Comparison of ENCODE assay signal across 8 cellular contexts in genomic region chr11:23112987-23113886, GRCh38.
DNase-seq lines count a peak whose midpoint lies in the region; ATAC-seq and TF ChIP-seq lines count a peak whose summit lies in the region.

No MANE protein-coding gene starts in this region.

- H3K9me3 Mint-ChIP-seq in CD14-positive monocyte: peaks cover 0 to 11% (median 2%) of the 10 kb centered on the region in 7 donors

- H3K4me3 Mint-ChIP-seq in CD14-positive monocyte: no peak overlapping the region

- H3K9me3 ChIP-seq in MG63 (no peaks in the 10 kb centered on the region), prostate gland (no peaks in the 10 kb centered on the region)

- H3K27ac ChIP-seq in prostate gland: no peak overlapping the region

- peaks cover 0 to 4% (median 2%) of the 10 kb centered on the region in 3 donors for H3K27me3 Mint-ChIP-seq in CD14-positive monocyte (ENCODE audit: low read depth in 3 of 3)

- H3K4me1 ChIP-seq in prostate gland (replicated peaks): no peaks in the 10 kb centered on the region

- no peaks in the 10 kb centered on the region for H3K36me3 Mint-ChIP-seq in CD14-positive monocyte

- H3K4me3 ChIP-seq in MG63 (no peak overlapping the region), fibroblast of the aortic adventitia (ENCODE audit: low read depth, low read length) (no peak overlapping the region), prostate gland (no peak overlapping the region)

- no peak overlapping the region for H3K27ac Mint-ChIP-seq in CD14-positive monocyte

- 37% methylated on average over 10 of the region's 10 CpGs for WGBS in prostate gland

- intact Hi-C loops in prostate gland (cut with DNase I): no loop called here
- intact Hi-C loops in CD14-positive monocyte (cut with micrococcal nuclease): no loop called here

- TF ChIP-seq CTCF in fibroblast of the aortic adventitia (IDR thresholded peaks at IDR 0.05; ENCODE audit: insufficient read depth, low read length) (peak; percentile 42), prostate gland (IDR thresholded peaks at IDR 0.05) (peak in 3 of 4 experiments; percentile 40 to 57 (median 49)), CD14-positive monocyte (IDR thresholded peaks at IDR 0.05) (no peak)

- no peak for TF ChIP-seq POLR2A in prostate gland (IDR thresholded peaks at IDR 0.05)

- DNase-seq in GF-D8 (lab: John Stamatoyannopoulos, UW) (peak; percentile 7), MG63 (peak; percentile 2), SK-N-DZ (ENCODE audit: low spot score) (peak; percentile 52), fibroblast of the aortic adventitia (ENCODE audit: low read depth) (peak; percentile 44), prostate gland (ENCODE audit: low spot score) (peak; percentile 11), NK-92 (lab: John Stamatoyannopoulos, UW; ENCODE audit: unreplicated experiment) (no peak), CD14-positive monocyte (ENCODE audit: low spot score) (no peak)

- H3K36me3 ChIP-seq in MG63: no peaks in the 10 kb centered on the region
- no peaks in the 10 kb centered on the region for H3K36me3 ChIP-seq in prostate gland

- H3K27me3 ChIP-seq in MG63: no peaks in the 10 kb centered on the region
- H3K27me3 ChIP-seq in prostate gland (replicated peaks; ENCODE audit: insufficient read depth): no peaks in the 10 kb centered on the region

- H3K4me1 Mint-ChIP-seq in CD14-positive monocyte: no peaks in the 10 kb centered on the region

- ATAC-seq in GM21737 (IDR thresholded peaks at IDR 0.05; ENCODE audit: unreplicated experiment): peak; percentile 55

Comparison
In these comparisons a context has a peak if more than half of its experiments do, and no peak if none do; other contexts are left out.
1. DNase-seq: peak in GF-D8 (single experiment), MG63 (single experiment), SK-N-DZ (single experiment), fibroblast of the aortic adventitia (single experiment) and prostate gland (single experiment); none in NK-92 (single experiment) and CD14-positive monocyte (single experiment).